ENCODE assay signal across 8 cellular contexts in genomic region chr9:89319015-89319905, GRCh38. TPM values are rescaled to one million over a fixed set of nuclear protein-coding genes. Genes with fewer than 3 reads are reported as not detected.
DNase-seq lines count a peak whose midpoint lies in the region; ATAC-seq and TF ChIP-seq lines count a peak whose summit lies in the region.

No MANE protein-coding gene starts in this region.

- peak overlapping the region; percentile 95 for H3K4me3 Mint-ChIP-seq in activated CD4-positive, alpha-beta T cell treated with anti-CD3 and anti-CD28 coated beads, Interleukin-2, amount 10 ng/mL, durations not matched to agents 24 days and 14 days
- peak overlapping the region; percentile 86 for H3K4me3 Mint-ChIP-seq in activated CD8-positive, alpha-beta T cell treated with anti-CD3 and anti-CD28 coated beads for 36 hours

- no peaks in the 10 kb centered on the region for H3K27me3 Mint-ChIP-seq in activated CD4-positive, alpha-beta T cell treated with anti-CD3 and anti-CD28 coated beads, Interleukin-2, amount 10 ng/mL, durations not matched to agents 24 days and 14 days
- H3K27me3 Mint-ChIP-seq in activated CD8-positive, alpha-beta T cell treated with anti-CD3 and anti-CD28 coated beads for 36 hours: no peaks in the 10 kb centered on the region

- peak overlapping the region; percentile 99 for H3K27ac Mint-ChIP-seq in activated CD4-positive, alpha-beta T cell treated with anti-CD3 and anti-CD28 coated beads, Interleukin-2, amount 10 ng/mL, durations not matched to agents 24 days and 14 days
- peak overlapping the region; percentile 99 for H3K27ac Mint-ChIP-seq in activated CD8-positive, alpha-beta T cell treated with anti-CD3 and anti-CD28 coated beads for 36 hours

- no peaks in the 10 kb centered on the region for H3K9me3 ChIP-seq in spleen

- peaks cover 32 to 77% (median 57%) of the 10 kb centered on the region in 6 donors for H3K4me1 ChIP-seq in spleen

- peak; percentile 78 for TF ChIP-seq CTCF in activated CD8-positive, alpha-beta T cell treated with anti-CD3 and anti-CD28 coated beads for 36 hours (IDR thresholded peaks at IDR 0.05)
- TF ChIP-seq CTCF in spleen (IDR thresholded peaks at IDR 0.05 in 8 of 11, conservative IDR thresholded peaks at IDR 0.05 in 3 of 11): no peak

- WGBS in spleen, 5 donors: 3 to 8% (median 4%) methylated on average over 13 of the region's 13 CpGs

- POLR2A ChIA-PET in activated CD8-positive, alpha-beta T cell treated with anti-CD3 and anti-CD28 coated beads for 36 hours (lab: Charles Lee): interaction anchor here (0.6 to 1.6 kb wide), 9 partner anchors 9 to 218 kb away, joined by 3 to 5 read pairs (median 3); partner anchors contain the start of gene CKS2

- H3K27me3 ChIP-seq in spleen (replicated peaks in 1 of 7): no peaks in the 10 kb centered on the region

- peak overlapping the region; percentile 55 for H3K4me3 ChIP-seq in iPS-11a (ENCODE audit: low read depth, low read length)
- peak overlapping the region; percentile 44 to 79 (median 61) for H3K4me3 ChIP-seq in spleen

- peaks cover 0 to 68% (median 11%) of the 10 kb centered on the region in 6 donors for H3K36me3 ChIP-seq in spleen

- CTCF ChIA-PET in activated CD8-positive, alpha-beta T cell treated with anti-CD3 and anti-CD28 coated beads for 36 hours (lab: Charles Lee): interaction anchor here (0.7 to 1.0 kb wide), 3 partner anchors 10 to 230 kb away, joined by 3 read pairs; no protein-coding TSS in a partner anchor

- peak overlapping the region; percentile 96 to 100 (median 100) for H3K27ac ChIP-seq in spleen

- peaks cover 59% of the 10 kb centered on the region for H3K4me1 Mint-ChIP-seq in activated CD4-positive, alpha-beta T cell treated with anti-CD3 and anti-CD28 coated beads, Interleukin-2, amount 10 ng/mL, durations not matched to agents 24 days and 14 days
- H3K4me1 Mint-ChIP-seq in activated CD8-positive, alpha-beta T cell treated with anti-CD3 and anti-CD28 coated beads for 36 hours (ENCODE audit: low read depth): peaks cover 77% of the 10 kb centered on the region

- no peaks in the 10 kb centered on the region for H3K9me3 Mint-ChIP-seq in activated CD4-positive, alpha-beta T cell treated with anti-CD3 and anti-CD28 coated beads, Interleukin-2, amount 10 ng/mL, durations not matched to agents 24 days and 14 days
- no peaks in the 10 kb centered on the region for H3K9me3 Mint-ChIP-seq in activated CD8-positive, alpha-beta T cell treated with anti-CD3 and anti-CD28 coated beads for 36 hours

- TF ChIP-seq POLR2A in spleen (IDR thresholded peaks at IDR 0.05): no peak

- peaks cover 69% of the 10 kb centered on the region for H3K36me3 Mint-ChIP-seq in activated CD4-positive, alpha-beta T cell treated with anti-CD3 and anti-CD28 coated beads, Interleukin-2, amount 10 ng/mL, durations not matched to agents 24 days and 14 days (ENCODE audit: low read depth)
- peaks cover 77% of the 10 kb centered on the region for H3K36me3 Mint-ChIP-seq in activated CD8-positive, alpha-beta T cell treated with anti-CD3 and anti-CD28 coated beads for 36 hours (ENCODE audit: low read depth)

- DNase-seq in activated CD4-positive, alpha-beta T cell treated with anti-CD3 and anti-CD28 coated beads, Interleukin-2, amount 10 ng/mL, durations not matched to agents 24 days and 14 days: peak; percentile 65
- no peak for DNase-seq in activated CD4-positive, alpha-beta T cell treated with anti-CD3 and anti-CD28 coated beads for 4 hours
- DNase-seq in activated CD8-positive, alpha-beta T cell treated with anti-CD3 and anti-CD28 coated beads for 36 hours: no peak
- DNase-seq in spleen: no peak
- no peak for DNase-seq in HPDE6-E6E7 (ENCODE audit: extremely low spot score)

- ATAC-seq in activated CD8-positive, alpha-beta T cell treated with anti-CD3 and anti-CD28 coated beads for 36 hours: no peak
- no peak for ATAC-seq in GM21786 (IDR thresholded peaks at IDR 0.05; ENCODE audit: unreplicated experiment)
- no peak for ATAC-seq in GM19452 (IDR thresholded peaks at IDR 0.05; ENCODE audit: unreplicated experiment)

- intact Hi-C loops in activated CD4-positive, alpha-beta T cell treated with anti-CD3 and anti-CD28 coated beads, Interleukin-2, amount 10 ng/mL, durations not matched to agents 24 days and 14 days (cut with micrococcal nuclease): loop anchor here (1.0 to 10.0 kb wide), 9 partner anchors 22 to 426 kb away; partner anchors contain the start of gene SEMA4D
- intact Hi-C loops in activated CD8-positive, alpha-beta T cell treated with anti-CD3 and anti-CD28 coated beads for 36 hours (cut with micrococcal nuclease): loop anchor here (5.0 to 10.0 kb wide), 3 partner anchors 103 to 216 kb away; no protein-coding TSS in a partner anchor
- intact Hi-C loops in spleen (cut with DNase I; ENCODE audit: low total_unique reads): no loop called here

RNA-seq across cellular contexts. Expression of gene SECISBP2, which starts 1.0 kb away (rescaled TPM):
- total RNA-seq in activated CD4-positive, alpha-beta T cell treated with anti-CD3 and anti-CD28 coated beads, Interleukin-2, amount 10 ng/mL, durations not matched to agents 24 days and 14 days: 48.6 and 50.7 TPM in 2 replicates
- total RNA-seq in activated CD8-positive, alpha-beta T cell treated with anti-CD3 and anti-CD28 coated beads for 36 hours: 10 to 100 TPM; 40.4 to 42.5 TPM
- 100 to 1,000 TPM in 1 of 7 donors, 10 to 100 TPM in 6; 55.7 to 117 (median 86.7) TPM for total RNA-seq in spleen
- 10 to 100 TPM; 20.7 to 40.2 (median 38.4) TPM for polyA plus RNA-seq in spleen

RNA-seq across cellular contexts. Expression of gene CKS2, which starts 8.3 kb away (rescaled TPM):
- total RNA-seq in activated CD4-positive, alpha-beta T cell treated with anti-CD3 and anti-CD28 coated beads, Interleukin-2, amount 10 ng/mL, durations not matched to agents 24 days and 14 days: 167 and 176 TPM in 2 replicates
- 100 to 1,000 TPM; 221 to 230 TPM for total RNA-seq in activated CD8-positive, alpha-beta T cell treated with anti-CD3 and anti-CD28 coated beads for 36 hours
- 10 to 100 TPM in 6 of 7 donors, 1 to 10 TPM in 1; 9.2 to 27.3 (median 13.9) TPM for total RNA-seq in spleen
- polyA plus RNA-seq in spleen: 100 to 1,000 TPM in 2 of 3 donors, 10 to 100 TPM in 1; 50.0 to 142 (median 109) TPM
